ENCODE assay signal across 10 cellular contexts in genomic region chr6:12232339-12232738, GRCh38.
A peak's percentile ranks its signal among the peaks of the same experiment; 100 is the strongest.
DNase-seq lines count a peak whose midpoint lies in the region; ATAC-seq lines count a peak whose summit lies in the region.
"Had no signal": no experiment of that assay in that cellular context is flagged by ENCODE, and none has a peak within 500 bp of the region (broad histone marks: within the 10 kb centered on the region; RNA-seq: fewer than 3 reads in every experiment).

No MANE protein-coding gene starts in this region.

- no peak for ATAC-seq in stimulated activated naive CD8-positive, alpha-beta T cell treated with anti-CD3 and anti-CD28 coated beads, Interleukin-15, amount 100 ng/mL, for 72 hours
- peak; percentile 57 for ATAC-seq in HG03175 (IDR thresholded peaks at IDR 0.05; ENCODE audit: unreplicated experiment)

- no peaks in the 10 kb centered on the region for H3K27me3 Mint-ChIP-seq in stimulated activated naive CD8-positive, alpha-beta T cell treated with anti-CD3 and anti-CD28 coated beads, Interleukin-15, Interleukin-2, amounts not matched to agents 100 ng/mL and 50 ng/mL, for 24 hours
- no peaks in the 10 kb centered on the region for H3K27me3 Mint-ChIP-seq in stimulated activated naive CD8-positive, alpha-beta T cell treated with anti-CD3 and anti-CD28 coated beads, Interleukin-15, amount 100 ng/mL, for 72 hours

- no peaks in the 10 kb centered on the region for H3K9me3 Mint-ChIP-seq in stimulated activated naive CD8-positive, alpha-beta T cell treated with anti-CD3 and anti-CD28 coated beads, Interleukin-15, Interleukin-2, amounts not matched to agents 100 ng/mL and 50 ng/mL, for 24 hours
- H3K9me3 Mint-ChIP-seq in stimulated activated naive CD8-positive, alpha-beta T cell treated with anti-CD3 and anti-CD28 coated beads, Interleukin-15, amount 100 ng/mL, for 72 hours: no peaks in the 10 kb centered on the region

- H3K27ac Mint-ChIP-seq in stimulated activated naive CD8-positive, alpha-beta T cell treated with anti-CD3 and anti-CD28 coated beads, Interleukin-15, Interleukin-2, amounts not matched to agents 100 ng/mL and 50 ng/mL, for 24 hours: peak overlapping the region; percentile 45
- no peak overlapping the region for H3K27ac Mint-ChIP-seq in stimulated activated naive CD8-positive, alpha-beta T cell treated with anti-CD3 and anti-CD28 coated beads, Interleukin-15, amount 100 ng/mL, for 72 hours

- no peaks in the 10 kb centered on the region for H3K36me3 Mint-ChIP-seq in stimulated activated naive CD8-positive, alpha-beta T cell treated with anti-CD3 and anti-CD28 coated beads, Interleukin-15, Interleukin-2, amounts not matched to agents 100 ng/mL and 50 ng/mL, for 24 hours (ENCODE audit: low read depth)

- H3K4me3 Mint-ChIP-seq in stimulated activated naive CD8-positive, alpha-beta T cell treated with anti-CD3 and anti-CD28 coated beads, Interleukin-15, Interleukin-2, amounts not matched to agents 100 ng/mL and 50 ng/mL, for 24 hours: no peak overlapping the region
- peak overlapping the region in 1 of 2 donors; percentile 24 for H3K4me3 Mint-ChIP-seq in stimulated activated naive CD8-positive, alpha-beta T cell treated with anti-CD3 and anti-CD28 coated beads, Interleukin-15, amount 100 ng/mL, for 72 hours

- DNase-seq in stimulated activated naive CD8-positive, alpha-beta T cell treated with anti-CD3 and anti-CD28 coated beads, Interleukin-15, amount 100 ng/mL, for 72 hours: no peak
- DNase-seq in amniotic epithelial cell (ENCODE audit: low read depth) (peak; percentile 83), SW 1271 (lab: John Stamatoyannopoulos, UW) (no peak), activated T-cell treated with anti-CD3 and anti-CD28 coated beads for 4 hours (no peak), NCI-H1105 (lab: John Stamatoyannopoulos, UW) (no peak)
- DNase-seq in stimulated activated CD4-positive, alpha-beta T cell treated with anti-CD3 and anti-CD28 coated beads, Interleukin-2, amount 100 ng/mL, for 48 hours: no peak
- DNase-seq: activated CD4-positive, CD25-positive, alpha-beta regulatory T cell treated with anti-CD3 and anti-CD28 coated beads, Interleukin-2, amount 50 U/mL, for 72 hours; NCI-H82 had no signal

- H3K4me1 Mint-ChIP-seq in stimulated activated naive CD8-positive, alpha-beta T cell treated with anti-CD3 and anti-CD28 coated beads, Interleukin-15, Interleukin-2, amounts not matched to agents 100 ng/mL and 50 ng/mL, for 24 hours (ENCODE audit: low read depth): peaks cover 48% of the 10 kb centered on the region
- H3K4me1 Mint-ChIP-seq in stimulated activated naive CD8-positive, alpha-beta T cell treated with anti-CD3 and anti-CD28 coated beads, Interleukin-15, amount 100 ng/mL, for 72 hours: peaks cover 47% of the 10 kb centered on the region
